Comparison of ENCODE assay signal across 9 cellular contexts in genomic region chr2:222993920-222994650, GRCh38. TPM values are rescaled to one million over a fixed set of nuclear protein-coding genes. Genes with fewer than 3 reads are reported as not detected.
DNase-seq lines count a peak whose midpoint lies in the region; ATAC-seq and FAIRE-seq lines count a peak whose summit lies in the region.
"Had no signal": no experiment of that assay in that cellular context is flagged by ENCODE, and none has a peak within 500 bp of the region (broad histone marks: within the 10 kb centered on the region; RNA-seq: fewer than 3 reads in every experiment).

No MANE protein-coding gene starts in this region.

- no peaks in the 10 kb centered on the region for H3K27me3 ChIP-seq in endocrine pancreas (ENCODE audit: control insufficient read depth, insufficient read depth, low read length)

- no peak overlapping the region for H3K4me3 ChIP-seq in endocrine pancreas (ENCODE audit: control insufficient read depth, insufficient read depth, low read length)

- ATAC-seq in natural killer cell treated with Interleukin-12 subunit alpha and Interleukin-12 subunit beta and Interleukin-15 and Interleukin-18, amount 100 ng/mL, for 72 hours, result no peak
- ATAC-seq in HG03280 (IDR thresholded peaks at IDR 0.05; ENCODE audit: unreplicated experiment), result no peak
- no peak for ATAC-seq in HG03439 (IDR thresholded peaks at IDR 0.05; ENCODE audit: unreplicated experiment)

- H3K9me3 ChIP-seq in endocrine pancreas (ENCODE audit: control insufficient read depth, low read length), result no peaks in the 10 kb centered on the region

- H3K9me3 Mint-ChIP-seq in natural killer cell treated with Interleukin-12 subunit alpha and Interleukin-12 subunit beta and Interleukin-15 and Interleukin-18, amount 100 ng/mL, for 72 hours, result no peaks in the 10 kb centered on the region

- H3K27me3 Mint-ChIP-seq in natural killer cell treated with Interleukin-12 subunit alpha and Interleukin-12 subunit beta and Interleukin-15 and Interleukin-18, amount 100 ng/mL, for 72 hours, result peaks cover 13 to 26% of the 10 kb centered on the region in 2 donors

- peak overlapping the region; percentile 33 for H3K9ac ChIP-seq in endocrine pancreas (ENCODE audit: control insufficient read depth, insufficient read depth, low read length)

- H3K4me1 ChIP-seq in endocrine pancreas (ENCODE audit: control insufficient read depth, insufficient read depth, low read length), result peaks cover 5% of the 10 kb centered on the region

- no peaks in the 10 kb centered on the region for H3K4me1 Mint-ChIP-seq in natural killer cell treated with Interleukin-12 subunit alpha and Interleukin-12 subunit beta and Interleukin-15 and Interleukin-18, amount 100 ng/mL, for 72 hours (ENCODE audit: low read depth in 2 of 2)

- no peak overlapping the region for H3K4me3 Mint-ChIP-seq in natural killer cell treated with Interleukin-12 subunit alpha and Interleukin-12 subunit beta and Interleukin-15 and Interleukin-18, amount 100 ng/mL, for 72 hours

- no peak overlapping the region for H3K27ac Mint-ChIP-seq in natural killer cell treated with Interleukin-12 subunit alpha and Interleukin-12 subunit beta and Interleukin-15 and Interleukin-18, amount 100 ng/mL, for 72 hours

- FAIRE-seq in urothelium cell line (lab: Jason Lieb, UNC), result no peak

- H3K36me3 Mint-ChIP-seq in natural killer cell treated with Interleukin-12 subunit alpha and Interleukin-12 subunit beta and Interleukin-15 and Interleukin-18, amount 100 ng/mL, for 72 hours, result no peaks in the 10 kb centered on the region

- peak; percentile 13 for DNase-seq in NCI-H1092 treated with DMSO at 0.1 percent for 48 hours (lab: John Stamatoyannopoulos, UW)
- no peak for DNase-seq in NCI-H1092 (lab: John Stamatoyannopoulos, UW)
- peak; percentile 90 for DNase-seq in midbrain (lab: John Stamatoyannopoulos, UW)
- DNase-seq in urothelium cell line (ENCODE audit: low spot score), result peak; percentile 45
- DNase-seq in natural killer cell treated with Interleukin-12 subunit alpha and Interleukin-12 subunit beta and Interleukin-15 and Interleukin-18, amount 100 ng/mL, for 72 hours (ENCODE audit: low spot score), result no peak
- DNase-seq: 8988T had no signal

- H3K36me3 ChIP-seq in endocrine pancreas (ENCODE audit: control insufficient read depth, insufficient read depth, low read length), result no peaks in the 10 kb centered on the region

RNA-seq across cellular contexts. Expression of gene KCNE4, which starts 57.9 kb away (rescaled TPM):
- not detected for total RNA-seq in natural killer cell treated with Interleukin-12 subunit alpha and Interleukin-12 subunit beta and Interleukin-15 and Interleukin-18, amount 100 ng/mL, for 72 hours

Comparison
In these comparisons a context has a peak if more than half of its experiments do, and no peak if none do; other contexts are left out.
1. DNase-seq: peak in NCI-H1092 treated with DMSO at 0.1 percent for 48 hours (single experiment), midbrain (single experiment) and urothelium cell line (single experiment); none in NCI-H1092 (single experiment) and natural killer cell treated with Interleukin-12 subunit alpha and Interleukin-12 subunit beta and Interleukin-15 and Interleukin-18, amount 100 ng/mL, for 72 hours (single experiment).